In the genomic region with DNA sequence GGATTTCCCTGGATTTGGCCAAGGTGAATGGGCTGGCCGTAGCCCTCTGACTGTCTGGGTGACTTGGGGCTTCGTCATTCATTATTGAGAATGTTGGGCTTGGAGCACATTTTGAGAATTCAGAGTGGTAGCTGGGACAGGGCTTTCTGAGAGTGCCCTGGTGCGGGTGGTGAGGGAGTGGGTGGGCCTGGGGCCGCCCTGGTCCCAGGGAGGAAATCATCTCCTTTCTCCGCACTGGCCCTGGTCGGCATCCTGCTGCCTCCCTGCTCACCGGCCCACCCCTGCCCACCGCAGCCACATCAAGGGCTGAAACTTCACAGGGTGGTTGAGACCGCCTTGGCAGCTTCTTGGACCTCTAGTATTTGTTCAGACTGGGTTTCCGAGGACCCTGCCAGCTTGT, we compare ENCODE assay signal across 3 cellular contexts. TPM values are rescaled to one million over a fixed set of nuclear protein-coding genes. Genes with fewer than 3 reads are reported as not detected.
"Had no signal": no experiment of that assay in that cellular context is flagged by ENCODE, and none has a peak within 500 bp of the region (broad histone marks: within the 10 kb centered on the region; RNA-seq: fewer than 3 reads in every experiment).

No MANE protein-coding gene starts in this region.

RNA-seq across cellular contexts. Expression of gene SPDYE17, which starts 49.7 kb away (rescaled TPM):
- total RNA-seq: LHCN-M2, M059J, MCF 10A had no signal
